In genomic region chr6:149809798-149810197, GRCh38 we compare ENCODE assay signal across 23 cellular contexts.
"Had no signal": no experiment of that assay in that cellular context is flagged by ENCODE, and none has a peak within 500 bp of the region (broad histone marks: within the 10 kb centered on the region; RNA-seq: fewer than 3 reads in every experiment).

No MANE protein-coding gene starts in this region.

- H3K36me3 Mint-ChIP-seq: activated naive CD4-positive, alpha-beta T cell treated with anti-CD3 and anti-CD28 coated beads, Interleukin-2, amount 50 U/mL, for 72 hours had no signal

- H3K4me1 ChIP-seq: breast epithelium, esophagus muscularis mucosa, foreskin keratinocyte, heart left ventricle, sigmoid colon had no signal

- ATAC-seq: activated CD8-positive, alpha-beta T cell treated with anti-CD3 and anti-CD28 coated beads, Interleukin-2, amount 10 ng/mL, durations not matched to agents 7 days and 5 days; activated naive CD4-positive, alpha-beta T cell treated with anti-CD3 and anti-CD28 coated beads, Interleukin-2, amount 50 U/mL, for 72 hours; foreskin keratinocyte; heart left ventricle; naive thymus-derived CD4-positive, alpha-beta T cell; stimulated activated memory B cell treated with anti-CD40 and anti-IgM and Interleukin-4, amounts not matched to agents 10 μg/mL and 1 μg/mL and 100 μg/mL, for 72 hours; T-helper 17 cell had no signal

- H3K27me3 ChIP-seq: breast epithelium, esophagus muscularis mucosa, foreskin keratinocyte, heart left ventricle, ovary, sigmoid colon had no signal

- H3K4me3 Mint-ChIP-seq: activated B cell treated with CpG ODN at 0.5 μM for 24 hours; activated CD8-positive, alpha-beta T cell treated with anti-CD3 and anti-CD28 coated beads, Interleukin-2, amount 10 ng/mL, durations not matched to agents 7 days and 5 days; endodermal cell; naive thymus-derived CD4-positive, alpha-beta T cell; stimulated activated memory B cell treated with anti-CD40 and anti-IgM and Interleukin-4, amounts not matched to agents 10 μg/mL and 1 μg/mL and 100 μg/mL, for 72 hours; T-helper 17 cell had no signal

- H3K4me1 Mint-ChIP-seq: endodermal cell; stimulated activated memory B cell treated with anti-CD40 and anti-IgM and Interleukin-4, amounts not matched to agents 10 μg/mL and 1 μg/mL and 100 μg/mL, for 72 hours had no signal

- H3K4me3 ChIP-seq: breast epithelium, esophagus muscularis mucosa, heart left ventricle, ovary, sigmoid colon, thoracic aorta had no signal

- H3K27ac Mint-ChIP-seq: activated B cell treated with CpG ODN at 0.5 μM for 24 hours; activated CD8-positive, alpha-beta T cell treated with anti-CD3 and anti-CD28 coated beads, Interleukin-2, amount 10 ng/mL, durations not matched to agents 7 days and 5 days; activated naive CD4-positive, alpha-beta T cell treated with anti-CD3 and anti-CD28 coated beads, Interleukin-2, amount 50 U/mL, for 72 hours; endodermal cell; progenitor cell of endocrine pancreas; stimulated activated memory B cell treated with anti-CD40 and anti-IgM and Interleukin-4, amounts not matched to agents 10 μg/mL and 1 μg/mL and 100 μg/mL, for 72 hours; T-helper 17 cell had no signal

- H3K27ac ChIP-seq: breast epithelium, esophagus muscularis mucosa, foreskin keratinocyte, heart left ventricle, ovary, sigmoid colon, thoracic aorta had no signal

- H3K9me3 ChIP-seq: breast epithelium, esophagus muscularis mucosa, heart left ventricle, ovary, sigmoid colon, thoracic aorta had no signal

- H3K27me3 Mint-ChIP-seq: activated B cell treated with CpG ODN at 0.5 μM for 24 hours; naive thymus-derived CD4-positive, alpha-beta T cell; progenitor cell of endocrine pancreas; stimulated activated memory B cell treated with anti-CD40 and anti-IgM and Interleukin-4, amounts not matched to agents 10 μg/mL and 1 μg/mL and 100 μg/mL, for 72 hours; T-helper 17 cell had no signal

- H3K36me3 ChIP-seq: breast epithelium, ovary had no signal

- H3K9me3 Mint-ChIP-seq: activated B cell treated with CpG ODN at 0.5 μM for 24 hours; activated naive CD4-positive, alpha-beta T cell treated with anti-CD3 and anti-CD28 coated beads, Interleukin-2, amount 50 U/mL, for 72 hours; endodermal cell; naive thymus-derived CD4-positive, alpha-beta T cell; stimulated activated memory B cell treated with anti-CD40 and anti-IgM and Interleukin-4, amounts not matched to agents 10 μg/mL and 1 μg/mL and 100 μg/mL, for 72 hours had no signal

- DNase-seq: activated B cell treated with CpG ODN at 0.5 μM for 24 hours; activated CD4-positive, alpha-beta T cell treated with anti-CD3 and anti-CD28 coated beads, Interleukin-2, amount 50 U/mL, for 1 hour; activated CD8-positive, alpha-beta T cell treated with anti-CD3 and anti-CD28 coated beads, Interleukin-2, amount 10 ng/mL, durations not matched to agents 7 days and 5 days; activated gamma-delta T cell treated with Interleukin-2 at 50 U/mL for 16 hours; activated T-cell treated with anti-CD3 and anti-CD28 coated beads, Interleukin-2, amount 50 U/mL, for 1 hour; central memory CD4-positive, alpha-beta T cell; endodermal cell; foreskin keratinocyte; heart left ventricle; midbrain; naive thymus-derived CD4-positive, alpha-beta T cell; ovary; sigmoid colon; small intestine; stimulated activated CD4-positive, alpha-beta T cell treated with anti-CD3 and anti-CD28 coated beads, Interleukin-4, amount 100 ng/mL, for 24 hours; T-helper 17 cell; trophoblast cell had no signal
